Comparison of ENCODE assay signal across 11 cellular contexts in genomic region chr2:75481041-75481836, GRCh38.
A peak's percentile ranks its signal among the peaks of the same experiment; 100 is the strongest.
DNase-seq lines count a peak whose midpoint lies in the region; ATAC-seq and TF ChIP-seq lines count a peak whose summit lies in the region.
"Had no signal": no experiment of that assay in that cellular context is flagged by ENCODE, and none has a peak within 500 bp of the region (broad histone marks: within the 10 kb centered on the region; RNA-seq: fewer than 3 reads in every experiment).

No MANE protein-coding gene starts in this region.

- H3K36me3 ChIP-seq in BE2C = no peaks in the 10 kb centered on the region
- no peaks in the 10 kb centered on the region for H3K36me3 ChIP-seq in PC-9 (ENCODE audit: low read depth)

- no peak overlapping the region for H3K4me2 ChIP-seq in PC-9

- H3F3A ChIP-seq in PC-9 (ENCODE audit: insufficient read depth, low read depth) = no peaks in the 10 kb centered on the region

- H3K36me3 Mint-ChIP-seq in activated CD4-positive, alpha-beta T cell treated with anti-CD3 and anti-CD28 coated beads for 36 hours (ENCODE audit: low read depth) = no peaks in the 10 kb centered on the region
- H3K36me3 Mint-ChIP-seq: naive thymus-derived CD8-positive, alpha-beta T cell had no signal

- H3K9me2 ChIP-seq in PC-9 (ENCODE audit: insufficient read depth) = no peaks in the 10 kb centered on the region

- H2AFZ ChIP-seq in PC-9 = no peak overlapping the region

- H3K4me3 Mint-ChIP-seq in activated CD4-positive, alpha-beta T cell treated with anti-CD3 and anti-CD28 coated beads for 36 hours = no peak overlapping the region
- H3K4me3 Mint-ChIP-seq: naive thymus-derived CD8-positive, alpha-beta T cell had no signal

- no peaks in the 10 kb centered on the region for H3K27me3 ChIP-seq in BE2C
- no peaks in the 10 kb centered on the region for H3K27me3 ChIP-seq in PC-9 (ENCODE audit: insufficient read depth, low read depth)

- BruUV-seq in PC-9 (replicated peaks; lab: Mats Ljungman, UMichigan) = no TSS peak

- H3K4me1 ChIP-seq in BE2C (no peaks in the 10 kb centered on the region), PC-9 (replicated peaks; ENCODE audit: insufficient read depth) (no peaks in the 10 kb centered on the region)

- no peaks in the 10 kb centered on the region for H3K79me2 ChIP-seq in PC-9 (ENCODE audit: low read depth)

- no peak overlapping the region for H3K4me3 ChIP-seq in BE2C (ENCODE audit: low read depth, low read length)
- no peak overlapping the region for H3K4me3 ChIP-seq in PC-9
- no peak overlapping the region for H3K4me3 ChIP-seq in fibroblast of the aortic adventitia (ENCODE audit: low read depth, low read length)

- H3K9me3 ChIP-seq in BE2C (no peaks in the 10 kb centered on the region), PC-9 (ENCODE audit: insufficient read depth, low read depth) (no peaks in the 10 kb centered on the region; the same call in 1 of the 2 replicates)

- H3K27ac ChIP-seq in PC-9 = no peak overlapping the region
- H3K27ac ChIP-seq: HL-60 had no signal

- no peak for DNase-seq in BE2C
- DNase-seq in HEK293T (ENCODE audit: extremely low spot score) = peak; percentile 35
- DNase-seq in PC-9 = no peak
- DNase-seq in fibroblast of the aortic adventitia (ENCODE audit: low read depth) = peak; percentile 56
- DNase-seq in stimulated activated naive CD8-positive, alpha-beta T cell treated with anti-CD3 and anti-CD28 coated beads, Interleukin-15, Interleukin-2, amounts not matched to agents 100 U/mL and 50 U/mL, for 24 hours = no peak
- no peak for DNase-seq in activated CD4-positive, alpha-beta T cell treated with anti-CD3 and anti-CD28 coated beads for 36 hours
- DNase-seq in GM10248 (ENCODE audit: extremely low spot score) = no peak
- DNase-seq: naive thymus-derived CD8-positive, alpha-beta T cell; T1000 had no signal

- no peaks in the 10 kb centered on the region for H4K20me1 ChIP-seq in PC-9 (ENCODE audit: insufficient read depth)

- POLR2A ChIA-PET in HEK293T (lab: Yijun Ruan, JAX) (no interaction called here), PC-9 (lab: Charles Lee; ENCODE audit: unreplicated experiment) (no interaction called here), GM10248 (lab: Yijun Ruan, JAX) (no interaction called here)
- POLR2A ChIA-PET in activated CD4-positive, alpha-beta T cell treated with anti-CD3 and anti-CD28 coated beads for 36 hours (lab: Charles Lee) = no interaction called here

- TF ChIP-seq CTCF in BE2C (IDR thresholded peaks at IDR 0.05; ENCODE audit: low read depth, low read length) (peak; percentile 41), PC-9 (conservative IDR thresholded peaks at IDR 0.05) (peak; percentile 54; the same call in 1 of the 2 replicates), fibroblast of the aortic adventitia (IDR thresholded peaks at IDR 0.05; ENCODE audit: insufficient read depth, low read length) (peak; percentile 59), GM10248 (IDR thresholded peaks at IDR 0.05; ENCODE audit: control extremely low read depth, extremely low read depth, low read depth, missing control alignments) (no peak)

- no peak overlapping the region for H3K27ac Mint-ChIP-seq in activated CD4-positive, alpha-beta T cell treated with anti-CD3 and anti-CD28 coated beads for 36 hours
- H3K27ac Mint-ChIP-seq: naive thymus-derived CD8-positive, alpha-beta T cell had no signal

- CTCF ChIA-PET in HEK293T (lab: Yijun Ruan, JAX) = no interaction called here
- CTCF ChIA-PET in PC-9 (lab: Charles Lee) = no interaction called here
- CTCF ChIA-PET in activated CD4-positive, alpha-beta T cell treated with anti-CD3 and anti-CD28 coated beads for 36 hours (lab: Charles Lee) = no interaction called here
- CTCF ChIA-PET in GM10248 (lab: Yijun Ruan, JAX) = interaction anchor here (4.9 to 6.4 kb wide), 2 partner anchors 10 to 14 kb away, joined by 23 to 39 read pairs; no protein-coding TSS in a partner anchor

- intact Hi-C loops in PC-9 (cut with micrococcal nuclease; ENCODE audit: unreplicated experiment) = no loop called here
- intact Hi-C loops in activated CD4-positive, alpha-beta T cell treated with anti-CD3 and anti-CD28 coated beads for 36 hours (cut with DNase I, micrococcal nuclease) = no loop called here

- no peak for ATAC-seq in stimulated activated naive CD8-positive, alpha-beta T cell treated with anti-CD3 and anti-CD28 coated beads, Interleukin-15, Interleukin-2, amounts not matched to agents 100 U/mL and 50 U/mL, for 24 hours
- no peak for ATAC-seq in activated CD4-positive, alpha-beta T cell treated with anti-CD3 and anti-CD28 coated beads for 36 hours
- no peak for ATAC-seq in HG03135 (IDR thresholded peaks at IDR 0.05; ENCODE audit: unreplicated experiment)
- ATAC-seq: naive thymus-derived CD8-positive, alpha-beta T cell had no signal

- no peaks in the 10 kb centered on the region for H3K4me1 Mint-ChIP-seq in activated CD4-positive, alpha-beta T cell treated with anti-CD3 and anti-CD28 coated beads for 36 hours
- H3K4me1 Mint-ChIP-seq: naive thymus-derived CD8-positive, alpha-beta T cell had no signal

- H3K9me3 Mint-ChIP-seq in activated CD4-positive, alpha-beta T cell treated with anti-CD3 and anti-CD28 coated beads for 36 hours (ENCODE audit: low read depth) = no peaks in the 10 kb centered on the region
- H3K9me3 Mint-ChIP-seq: naive thymus-derived CD8-positive, alpha-beta T cell had no signal

- H3K27me3 Mint-ChIP-seq in activated CD4-positive, alpha-beta T cell treated with anti-CD3 and anti-CD28 coated beads for 36 hours = peaks cover 14% of the 10 kb centered on the region

TF ChIP-seq in HEK293T, 16 proteins besides CTCF, POLR2A, EP300 and RAD21:
- no peak for TF ChIP-seq ARNT (IDR thresholded peaks at IDR 0.05)
- no peak for TF ChIP-seq SP1 (IDR thresholded peaks at IDR 0.05)
- no peak for TF ChIP-seq L3MBTL2 (conservative IDR thresholded peaks at IDR 0.05)
- no peak for TF ChIP-seq SUZ12 (IDR thresholded peaks at IDR 0.05)
- no peak for TF ChIP-seq FOXA1 (IDR thresholded peaks at IDR 0.05)
- no peak for TF ChIP-seq ZNF384 (IDR thresholded peaks at IDR 0.05)
- TF ChIP-seq LEF1 (IDR thresholded peaks at IDR 0.05; ENCODE audit: borderline replicate concordance) = no peak
- no peak for TF ChIP-seq BHLHE40 (IDR thresholded peaks at IDR 0.05; ENCODE audit: borderline replicate concordance)
- TF ChIP-seq TARDBP (IDR thresholded peaks at IDR 0.05) = no peak

Comparison
In these comparisons a context has a peak if more than half of its experiments do, and no peak if none do; other contexts are left out.
1. DNase-seq: peak in HEK293T (single experiment) and fibroblast of the aortic adventitia (single experiment); none in BE2C (single experiment), PC-9 (0 of 2), stimulated activated naive CD8-positive, alpha-beta T cell treated with anti-CD3 and anti-CD28 coated beads, Interleukin-15, Interleukin-2, amounts not matched to agents 100 U/mL and 50 U/mL, for 24 hours (single experiment), activated CD4-positive, alpha-beta T cell treated with anti-CD3 and anti-CD28 coated beads for 36 hours (single experiment) and GM10248 (single experiment).